ENCODE assay signal across 19 cellular contexts in genomic region chr12:19093218-19093617, GRCh38.
"Had no signal": no experiment of that assay in that cellular context is flagged by ENCODE, and none has a peak within 500 bp of the region (broad histone marks: within the 10 kb centered on the region; RNA-seq: fewer than 3 reads in every experiment).

No MANE protein-coding gene starts in this region.

- H3K27me3 ChIP-seq: left lung, suprapubic skin had no signal

- H3K9me3 ChIP-seq: left lung, suprapubic skin had no signal

- H3K4me1 ChIP-seq: left lung had no signal

- H3K27ac ChIP-seq: left lung, suprapubic skin, VCaP had no signal

- H3K36me3 ChIP-seq: left lung, suprapubic skin had no signal

- ATAC-seq: activated CD8-positive, alpha-beta T cell treated with anti-CD3 and anti-CD28 coated beads for 36 hours; activated T-cell treated with anti-CD3 and anti-CD28 coated beads, Interleukin-2, amount 50 U/mL, for 72 hours; stimulated activated naive CD8-positive, alpha-beta T cell treated with anti-CD3 and anti-CD28 coated beads, Interleukin-15, Interleukin-2, amounts not matched to agents 100 U/mL and 50 U/mL, for 24 hours had no signal

- DNase-seq: activated CD4-positive, alpha-beta T cell treated with anti-CD3 and anti-CD28 coated beads for 4 hours; activated CD8-positive, alpha-beta memory T cell treated with anti-CD3 and anti-CD28 coated beads, Interleukin-2, amount 50 U/mL, for 4 hours; activated CD8-positive, alpha-beta T cell treated with anti-CD3 and anti-CD28 coated beads for 36 hours; activated gamma-delta T cell treated with Interleukin-2 at 50 U/mL for 16 hours; activated naive CD8-positive, alpha-beta T cell treated with anti-CD3 and anti-CD28 coated beads for 36 hours; activated T-cell treated with anti-CD3 and anti-CD28 coated beads, Interleukin-2, amount 50 U/mL, for 72 hours; anterior cingulate cortex; central memory CD4-positive, alpha-beta T cell; cortex of kidney; effector CD8-positive, alpha-beta T cell; head of caudate nucleus; islet precursor cell; left lung; stimulated activated CD4-positive, alpha-beta T cell treated with anti-CD3 and anti-CD28 coated beads, Interleukin-4, amount 100 ng/mL, for 1 hour; stimulated activated CD8-positive, alpha-beta memory T cell treated with anti-CD3 and anti-CD28 coated beads, Interleukin-4, amount 100 ng/mL, for 48 hours; stimulated activated naive CD8-positive, alpha-beta T cell treated with anti-CD3 and anti-CD28 coated beads, Interleukin-15, Interleukin-2, amounts not matched to agents 100 U/mL and 50 U/mL, for 24 hours; T-helper 9 cell had no signal

- H3K4me3 ChIP-seq: left lung, suprapubic skin had no signal
